ENCODE assay signal across 8 cellular contexts in genomic region chr1:115828101-115829022, GRCh38. TPM values are rescaled to one million over a fixed set of nuclear protein-coding genes. Genes with fewer than 3 reads are reported as not detected.
DNase-seq lines count a peak whose midpoint lies in the region; TF ChIP-seq lines count a peak whose summit lies in the region.

No MANE protein-coding gene starts in this region.

- peak overlapping the region; percentile 87 for H2BK5ac ChIP-seq in mesendoderm (ENCODE audit: low read length)

- no peak overlapping the region for H2AK5ac ChIP-seq in mesendoderm (ENCODE audit: low read length)

- H3K4me1 Mint-ChIP-seq in CD14-positive monocyte = peaks cover 49% of the 10 kb centered on the region

- peak overlapping the region; percentile 81 to 97 (median 95) for H3K27ac Mint-ChIP-seq in CD14-positive monocyte

- no peaks in the 10 kb centered on the region for H3K79me2 ChIP-seq in mesendoderm (ENCODE audit: control insufficient read depth, insufficient read depth, low read length)

- H3K18ac ChIP-seq in mesendoderm (ENCODE audit: low read length) = peak overlapping the region; percentile 75

- H3K9me3 ChIP-seq in ectodermal cell (ENCODE audit: control insufficient read depth, low read length) (no peaks in the 10 kb centered on the region), transverse colon (no peaks in the 10 kb centered on the region)

- WGBS in ectodermal cell, 2 experiments = 4% methylated on average over 71 to 80 of the region's 80 CpGs
- WGBS in mesendoderm (ENCODE audit: extremely low coverage, insufficient coverage, low lambda C conversion rate) = no CpG with 5 or more reads among the region's 80 CpGs
- 0 to 13% methylated on average over 1 to 80 of the region's 80 CpGs for WGBS in transverse colon (ENCODE audit: low coverage in 1 of 2), 2 donors

- peak overlapping the region; percentile 92 for H3K56ac ChIP-seq in mesendoderm (ENCODE audit: low read length)

- H3K4ac ChIP-seq in mesendoderm (ENCODE audit: low read depth, low read length) = peak overlapping the region; percentile 63

- H3K4me3 Mint-ChIP-seq in CD14-positive monocyte = peak overlapping the region; percentile 86 to 96

- H3K79me1 ChIP-seq in mesendoderm (ENCODE audit: low read length) = no peaks in the 10 kb centered on the region

- intact Hi-C loops in CD14-positive monocyte (cut with micrococcal nuclease) (loop anchor here in 1 of 2 donors (5.0 kb wide), 1 partner anchor 149 kb away; the partner anchor contains the start of gene SLC22A15), transverse colon (cut with DNase I; ENCODE audit: low total_unique reads) (no loop called here)

- no peak overlapping the region for H3K27ac ChIP-seq in ectodermal cell (ENCODE audit: insufficient read depth, low read depth, low read length, poor library complexity, severe bottlenecking)
- H3K27ac ChIP-seq in mesendoderm (ENCODE audit: low read depth, low read length) = peak overlapping the region; percentile 87
- peak overlapping the region in 3 of 4 donors; percentile 25 to 41 (median 27) for H3K27ac ChIP-seq in transverse colon

- DNase-seq in CD14-positive monocyte (ENCODE audit: low spot score) (peak; percentile 47), NCI-H510A treated with DMSO at 0.1 percent for 48 hours (lab: John Stamatoyannopoulos, UW) (peak; percentile 67), mesendoderm (peak; percentile 86), transverse colon (no peak), NCI-H1092 treated with DMSO at 0.1 percent for 48 hours (lab: John Stamatoyannopoulos, UW) (no peak), glomerular visceral epithelial cell (ENCODE audit: extremely low spot score) (no peak), T-helper 9 cell (no peak)

- H3K23ac ChIP-seq in mesendoderm (ENCODE audit: low read length) = peak overlapping the region; percentile 81

- no peak for TF ChIP-seq POLR2A in transverse colon (IDR thresholded peaks at IDR 0.05)

- no peak overlapping the region for H2BK15ac ChIP-seq in mesendoderm (replicated peaks; ENCODE audit: low read depth)

- peaks cover 6% of the 10 kb centered on the region for H3K4me1 ChIP-seq in ectodermal cell (ENCODE audit: control insufficient read depth, insufficient read depth, low read length)
- peaks cover 20% of the 10 kb centered on the region for H3K4me1 ChIP-seq in mesendoderm (ENCODE audit: control insufficient read depth, low read depth, low read length)
- peaks cover 0 to 13% (median 7%) of the 10 kb centered on the region in 4 donors for H3K4me1 ChIP-seq in transverse colon

- peak overlapping the region; percentile 50 for H3K4me3 ChIP-seq in ectodermal cell (ENCODE audit: insufficient read depth, low read depth, low read length)
- peak overlapping the region; percentile 38 for H3K4me3 ChIP-seq in mesendoderm (ENCODE audit: low read length)
- peak overlapping the region; percentile 5 to 48 (median 44) for H3K4me3 ChIP-seq in transverse colon

- in situ Hi-C loops in transverse colon (cut with MboI; ENCODE audit: low pct_ligation_motif_present in 1 of 4, low pct_unique_long_range_greater_than_20kb in 1 of 4, low sequenced_read_pairs in 3 of 4) = no loop called here

- no peak for TF ChIP-seq EP300 in transverse colon (IDR thresholded peaks at IDR 0.05; ENCODE audit: low read depth)

- TF ChIP-seq CTCF in CD14-positive monocyte (IDR thresholded peaks at IDR 0.05) (no peak), transverse colon (IDR thresholded peaks at IDR 0.05) (no peak)

- H3K36me3 ChIP-seq in ectodermal cell (ENCODE audit: control insufficient read depth, insufficient read depth, low read length) (no peaks in the 10 kb centered on the region), mesendoderm (ENCODE audit: control insufficient read depth, insufficient read depth, low read length) (no peaks in the 10 kb centered on the region), transverse colon (no peaks in the 10 kb centered on the region)

- peaks cover 30% of the 10 kb centered on the region for H3K27me3 ChIP-seq in ectodermal cell (ENCODE audit: control insufficient read depth, insufficient read depth, low read length, poor library complexity, severe bottlenecking)
- no peaks in the 10 kb centered on the region for H3K27me3 ChIP-seq in mesendoderm (ENCODE audit: insufficient read depth, low read length, poor library complexity)
- peaks cover 43% of the 10 kb centered on the region for H3K27me3 ChIP-seq in transverse colon

- no peak overlapping the region for H4K8ac ChIP-seq in mesendoderm (ENCODE audit: low read depth, low read length)

- H3K36me3 Mint-ChIP-seq in CD14-positive monocyte = peaks cover 0 to 3% of the 10 kb centered on the region in 2 donors

- no peak overlapping the region for H4K5ac ChIP-seq in mesendoderm (ENCODE audit: low read length)

- peak overlapping the region; percentile 87 for H3K9ac ChIP-seq in mesendoderm (ENCODE audit: low read length)

- H3K27me3 Mint-ChIP-seq in CD14-positive monocyte (ENCODE audit: low read depth in 3 of 3) = peaks cover 3 to 7% (median 5%) of the 10 kb centered on the region in 3 donors

- peak overlapping the region; percentile 92 for H3K4me2 ChIP-seq in mesendoderm (ENCODE audit: low read length)

- no peak overlapping the region for H2BK120ac ChIP-seq in mesendoderm (ENCODE audit: low read depth, low read length)

- peaks cover 0 to 3% (median 0%) of the 10 kb centered on the region in 7 donors for H3K9me3 Mint-ChIP-seq in CD14-positive monocyte

RNA-seq across cellular contexts. Expression of gene NHLH2, which starts 12.6 kb away (rescaled TPM):
- polyA plus RNA-seq in CD14-positive monocyte = not detected
- 1.2 TPM for polyA plus RNA-seq in ectodermal cell (2013, experiment 1 of 4)
- 1.3 TPM for polyA plus RNA-seq in ectodermal cell (2013, experiment 2 of 4)
- polyA plus RNA-seq in ectodermal cell (2013, experiment 3 of 4) = 1.1 TPM
- polyA plus RNA-seq in ectodermal cell (2013, experiment 4 of 4) = 1.3 TPM
- 1.9 TPM for polyA plus RNA-seq in mesendoderm (2013, experiment 1 of 2)
- polyA plus RNA-seq in mesendoderm (2013, experiment 2 of 2) = 1.9 TPM
- not detected for total RNA-seq in transverse colon

RNA-seq across cellular contexts. Expression of gene CASQ2, which starts 59.8 kb away (rescaled TPM):
- not detected for polyA plus RNA-seq in CD14-positive monocyte
- not detected for polyA plus RNA-seq in ectodermal cell (2013, experiment 1 of 4)
- 0.09 TPM for polyA plus RNA-seq in ectodermal cell (2013, experiment 2 of 4)
- polyA plus RNA-seq in ectodermal cell (2013, experiment 3 of 4) = not detected
- not detected for polyA plus RNA-seq in ectodermal cell (2013, experiment 4 of 4)
- not detected for polyA plus RNA-seq in mesendoderm (2013, experiment 1 of 2)
- 0.01 TPM for polyA plus RNA-seq in mesendoderm (2013, experiment 2 of 2)
- 10 to 100 TPM in 2 of 4 donors, 1 to 10 TPM in 2; 5.9 to 11.2 (median 9.4) TPM for total RNA-seq in transverse colon

Comparison
In these comparisons a context has a peak if more than half of its experiments do, and no peak if none do; other contexts are left out.
1. DNase-seq: peak in CD14-positive monocyte (single experiment), NCI-H510A treated with DMSO at 0.1 percent for 48 hours (single experiment) and mesendoderm (single experiment); none in transverse colon (single experiment), NCI-H1092 treated with DMSO at 0.1 percent for 48 hours (single experiment), glomerular visceral epithelial cell (single experiment) and T-helper 9 cell (single experiment).
2. Peak in every context shown above with its lines, with median percentiles within 50 percentile points of each other: H3K4me3 ChIP-seq.